12 cellular contexts compared by ENCODE assay signal in the genomic region with DNA sequence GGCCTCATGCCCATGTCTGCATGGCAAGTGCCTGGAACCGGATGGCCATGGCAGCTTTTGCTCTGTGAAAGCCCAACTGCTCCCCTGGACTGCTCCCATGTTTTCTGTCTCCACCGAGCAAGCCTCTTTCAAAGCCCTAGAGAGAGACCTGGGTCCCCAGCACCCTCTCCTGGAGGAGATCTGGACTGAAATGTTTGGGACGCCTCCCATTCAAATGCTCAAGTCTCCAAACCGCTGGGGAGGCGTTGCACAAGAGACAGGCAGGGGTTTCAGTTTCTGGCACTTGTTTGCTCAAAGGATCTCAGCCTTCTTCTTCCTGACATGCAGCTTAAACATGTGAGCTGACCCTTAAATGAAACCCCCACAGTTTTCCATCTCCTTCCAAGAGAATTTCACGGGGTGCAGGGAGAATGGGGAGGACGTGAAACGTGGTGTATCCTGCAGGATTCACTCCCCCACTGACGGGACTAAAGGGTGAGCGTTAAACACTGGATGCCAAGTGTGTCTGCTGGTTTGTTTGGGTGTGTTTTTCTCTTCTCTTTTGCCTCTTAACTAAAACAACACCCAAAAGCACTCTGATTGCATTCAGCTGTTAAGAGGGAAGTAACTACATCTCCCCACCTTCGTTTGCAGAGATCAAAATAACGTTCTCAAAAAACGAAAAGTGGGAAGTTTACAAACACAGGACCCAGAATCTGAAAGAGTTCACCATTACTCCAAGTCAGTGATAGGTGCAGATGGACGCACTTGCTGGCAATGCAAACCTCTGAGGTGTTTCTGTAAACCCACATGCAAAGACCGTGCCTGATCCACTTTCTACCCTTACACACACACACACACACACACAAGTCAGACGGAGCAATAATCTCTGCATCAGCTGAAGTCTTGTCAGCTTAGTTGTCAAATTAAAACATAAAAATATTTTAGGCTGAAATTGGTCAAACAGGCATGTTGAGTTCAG.
DNase-seq lines count a peak whose midpoint lies in the region; ATAC-seq, FAIRE-seq and TF ChIP-seq lines count a peak whose summit lies in the region.
"Had no signal": no experiment of that assay in that cellular context is flagged by ENCODE, and none has a peak within 500 bp of the region (broad histone marks: within the 10 kb centered on the region; RNA-seq: fewer than 3 reads in every experiment).

No MANE protein-coding gene starts in this region.

- peaks cover 35% of the 10 kb centered on the region for H3K27me3 Mint-ChIP-seq in activated CD8-positive, alpha-beta memory T cell treated with anti-CD3 and anti-CD28 coated beads, Interleukin-2, amount 10 ng/mL, durations not matched to agents 7 days and 5 days

- TF ChIP-seq EP300 in A549 (IDR thresholded peaks at IDR 0.05) = no peak

- ATAC-seq in A549 = no peak; a peak in 1 of 6 replicates
- no peak for ATAC-seq in activated CD8-positive, alpha-beta memory T cell treated with anti-CD3 and anti-CD28 coated beads, Interleukin-2, amount 10 ng/mL, durations not matched to agents 7 days and 5 days
- ATAC-seq: CD8-positive, alpha-beta T cell had no signal

- no peak for TF ChIP-seq CTCF in A549 (IDR thresholded peaks at IDR 0.05)

- H3K9me3 Mint-ChIP-seq in activated CD8-positive, alpha-beta memory T cell treated with anti-CD3 and anti-CD28 coated beads, Interleukin-2, amount 10 ng/mL, durations not matched to agents 7 days and 5 days (ENCODE audit: low read depth) = no peaks in the 10 kb centered on the region
- H3K9me3 Mint-ChIP-seq: CD8-positive, alpha-beta T cell had no signal

- POLR2A ChIA-PET in A549 (lab: Yijun Ruan, JAX) = no interaction called here
- POLR2A ChIA-PET in HEK293T (lab: Yijun Ruan, JAX) = no interaction called here

- no peaks in the 10 kb centered on the region for H3K36me3 Mint-ChIP-seq in activated CD8-positive, alpha-beta memory T cell treated with anti-CD3 and anti-CD28 coated beads, Interleukin-2, amount 10 ng/mL, durations not matched to agents 7 days and 5 days
- H3K36me3 Mint-ChIP-seq: activated naive CD8-positive, alpha-beta T cell; CD8-positive, alpha-beta T cell had no signal

- no peak overlapping the region for H3K4me3 Mint-ChIP-seq in activated CD8-positive, alpha-beta memory T cell treated with anti-CD3 and anti-CD28 coated beads, Interleukin-2, amount 10 ng/mL, durations not matched to agents 7 days and 5 days
- H3K4me3 Mint-ChIP-seq: activated naive CD8-positive, alpha-beta T cell; CD8-positive, alpha-beta T cell had no signal

- no peak for TF ChIP-seq POLR2A in A549 (IDR thresholded peaks at IDR 0.05; ENCODE audit: low read length)

- H3K4me1 Mint-ChIP-seq in activated CD8-positive, alpha-beta memory T cell treated with anti-CD3 and anti-CD28 coated beads, Interleukin-2, amount 10 ng/mL, durations not matched to agents 7 days and 5 days = no peaks in the 10 kb centered on the region

- H3K27ac ChIP-seq in A549 = no peak overlapping the region

- H3K9me3 ChIP-seq in A549 = no peaks in the 10 kb centered on the region

- TF ChIP-seq RAD21 in A549 (conservative IDR thresholded peaks at IDR 0.05 in 1 of 2, IDR thresholded peaks at IDR 0.05 in 1 of 2) = peak; percentile 21 to 36; a peak in 2 of 5 replicates

- H3K4me3 ChIP-seq in A549 = no peak overlapping the region

- peaks cover 4% of the 10 kb centered on the region; the same call in 1 of the 3 replicates for H3K4me1 ChIP-seq in A549

- WGBS in A549 (ENCODE audit: missing lambda C conversion rate) = 72% methylated on average over 16 of the region's 16 CpGs

- no peak overlapping the region for H3K4me2 ChIP-seq in A549

- CTCF ChIA-PET in A549 (lab: Yijun Ruan, JAX) = interaction anchor here (0.6 to 5.8 kb wide), 10 partner anchors 18 to 500 kb away, joined by 3 to 170 read pairs (median 10); no protein-coding TSS in a partner anchor
- CTCF ChIA-PET in HEK293T (lab: Yijun Ruan, JAX) = interaction anchor here (3.0 kb wide), 1 partner anchor 496 kb away, joined by 27 read pairs; no protein-coding TSS in a partner anchor
- CTCF ChIA-PET in activated CD8-positive, alpha-beta memory T cell treated with anti-CD3 and anti-CD28 coated beads, Interleukin-2, amount 10 ng/mL, durations not matched to agents 7 days and 5 days (lab: Charles Lee) = interaction anchor here (1.0 to 3.2 kb wide), 4 partner anchors 186 to 496 kb away, joined by 3 to 22 read pairs (median 4); no protein-coding TSS in a partner anchor

- no peak for FAIRE-seq in A549 (lab: Jason Lieb, UNC)
- FAIRE-seq in HTR-8/SVneo (lab: Jason Lieb, UNC) = no peak

- peak in 1 of 2 experiments; percentile 16 for DNase-seq in A549 (ENCODE audit: low read depth in 1 of 2, low spot score in 1 of 2)
- peak; percentile 51 for DNase-seq in HTR-8/SVneo (ENCODE audit: insufficient read length, low spot score)
- DNase-seq in astrocyte of the hippocampus (ENCODE audit: low read depth, low spot score) = peak; percentile 80
- DNase-seq in islet precursor cell = peak; percentile 49
- no peak for DNase-seq in RKO (ENCODE audit: low spot score)
- DNase-seq in HuH-7.5 (ENCODE audit: low spot score) = no peak
- DNase-seq in HEK293T (ENCODE audit: extremely low spot score) = no peak
- no peak for DNase-seq in activated CD8-positive, alpha-beta memory T cell treated with anti-CD3 and anti-CD28 coated beads, Interleukin-2, amount 10 ng/mL, durations not matched to agents 7 days and 5 days
- DNase-seq: CD8-positive, alpha-beta T cell; NCI-H2081 treated with DMSO at 0.1 percent for 48 hours had no signal

- no peak overlapping the region for H3K27ac Mint-ChIP-seq in activated CD8-positive, alpha-beta memory T cell treated with anti-CD3 and anti-CD28 coated beads, Interleukin-2, amount 10 ng/mL, durations not matched to agents 7 days and 5 days
- H3K27ac Mint-ChIP-seq: activated naive CD8-positive, alpha-beta T cell; CD8-positive, alpha-beta T cell; progenitor cell of endocrine pancreas had no signal

TF ChIP-seq in A549, 52 proteins besides CTCF, POLR2A, EP300 and RAD21 (continues in another document):
- no peak for TF ChIP-seq ATOH8 (CRISPR knock-in tag; IDR thresholded peaks at IDR 0.05; ENCODE audit: low read depth)
- no peak for TF ChIP-seq HMGXB4 (CRISPR knock-in tag; IDR thresholded peaks at IDR 0.05; ENCODE audit: borderline replicate concordance)

TF ChIP-seq in HEK293T, 16 proteins besides CTCF, POLR2A, EP300 and RAD21:
- no peak for TF ChIP-seq L3MBTL2 (conservative IDR thresholded peaks at IDR 0.05)
- no peak for TF ChIP-seq ARNT (IDR thresholded peaks at IDR 0.05)
- TF ChIP-seq CTBP1 (IDR thresholded peaks at IDR 0.05; ENCODE audit: borderline replicate concordance) = no peak
- no peak for TF ChIP-seq FOXA1 (IDR thresholded peaks at IDR 0.05)
- TF ChIP-seq NFRKB (IDR thresholded peaks at IDR 0.05) = no peak
- TF ChIP-seq HDGF (IDR thresholded peaks at IDR 0.05; ENCODE audit: borderline replicate concordance) = no peak
- no peak for TF ChIP-seq LEF1 (IDR thresholded peaks at IDR 0.05; ENCODE audit: borderline replicate concordance)
- no peak for TF ChIP-seq ZNF384 (IDR thresholded peaks at IDR 0.05)
- TF ChIP-seq PKNOX1 (IDR thresholded peaks at IDR 0.05) = no peak
- no peak for TF ChIP-seq FOXM1 (IDR thresholded peaks at IDR 0.05; ENCODE audit: borderline replicate concordance)
- no peak for TF ChIP-seq ELF4 (IDR thresholded peaks at IDR 0.05)
- TF ChIP-seq TARDBP (IDR thresholded peaks at IDR 0.05) = no peak
- TF ChIP-seq SP1 (IDR thresholded peaks at IDR 0.05) = no peak
- no peak for TF ChIP-seq SUZ12 (IDR thresholded peaks at IDR 0.05)
- TF ChIP-seq BHLHE40 (IDR thresholded peaks at IDR 0.05; ENCODE audit: borderline replicate concordance) = no peak
- TF ChIP-seq FOXK2 (IDR thresholded peaks at IDR 0.05) = no peak

Comparison
In these comparisons a context has a peak if more than half of its experiments do, and no peak if none do; other contexts are left out.
1. DNase-seq: peak in HTR-8/SVneo (single experiment), astrocyte of the hippocampus (single experiment) and islet precursor cell (single experiment); none in RKO (single experiment), HuH-7.5 (single experiment), HEK293T (single experiment) and activated CD8-positive, alpha-beta memory T cell treated with anti-CD3 and anti-CD28 coated beads, Interleukin-2, amount 10 ng/mL, durations not matched to agents 7 days and 5 days (single experiment).